Comparison of ENCODE assay signal across 8 cellular contexts in the genomic region with DNA sequence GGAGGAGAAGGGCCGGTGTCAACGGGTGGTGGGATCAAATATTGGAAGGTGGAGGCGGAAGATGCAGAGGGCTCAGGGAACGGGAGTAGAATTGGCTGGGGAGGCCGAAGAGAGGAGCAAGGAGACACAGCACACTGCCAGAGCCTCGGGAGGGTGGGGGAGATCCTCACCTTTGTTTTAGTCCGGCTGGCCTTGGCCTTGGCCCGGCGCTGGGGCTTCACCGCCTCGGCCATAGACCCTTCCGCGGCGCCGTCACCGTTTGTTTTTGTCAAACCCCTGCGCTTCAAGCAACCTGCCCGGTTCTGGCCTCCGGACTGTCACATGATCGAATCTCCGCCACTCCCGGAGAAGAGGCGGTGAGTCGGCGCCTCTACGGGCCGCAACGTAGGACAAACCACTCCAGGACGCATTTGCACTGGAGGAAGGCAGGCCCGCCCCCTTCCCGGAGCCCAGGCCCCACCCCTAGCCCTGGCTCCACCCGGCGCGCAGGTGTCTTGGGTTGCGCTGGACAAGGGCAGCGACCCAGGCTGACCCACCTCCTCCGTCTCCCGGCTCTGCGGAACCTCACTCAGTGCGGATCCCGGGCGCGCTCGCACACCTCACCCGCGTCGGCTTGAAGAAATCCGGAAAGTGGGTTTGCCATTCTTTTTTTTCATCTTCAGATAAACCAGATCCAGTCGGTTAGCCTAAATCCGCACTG. TPM values are rescaled to one million over a fixed set of nuclear protein-coding genes. Genes with fewer than 3 reads are reported as not detected.
DNase-seq lines count a peak whose midpoint lies in the region; ATAC-seq and TF ChIP-seq lines count a peak whose summit lies in the region.

A gene with protein sequence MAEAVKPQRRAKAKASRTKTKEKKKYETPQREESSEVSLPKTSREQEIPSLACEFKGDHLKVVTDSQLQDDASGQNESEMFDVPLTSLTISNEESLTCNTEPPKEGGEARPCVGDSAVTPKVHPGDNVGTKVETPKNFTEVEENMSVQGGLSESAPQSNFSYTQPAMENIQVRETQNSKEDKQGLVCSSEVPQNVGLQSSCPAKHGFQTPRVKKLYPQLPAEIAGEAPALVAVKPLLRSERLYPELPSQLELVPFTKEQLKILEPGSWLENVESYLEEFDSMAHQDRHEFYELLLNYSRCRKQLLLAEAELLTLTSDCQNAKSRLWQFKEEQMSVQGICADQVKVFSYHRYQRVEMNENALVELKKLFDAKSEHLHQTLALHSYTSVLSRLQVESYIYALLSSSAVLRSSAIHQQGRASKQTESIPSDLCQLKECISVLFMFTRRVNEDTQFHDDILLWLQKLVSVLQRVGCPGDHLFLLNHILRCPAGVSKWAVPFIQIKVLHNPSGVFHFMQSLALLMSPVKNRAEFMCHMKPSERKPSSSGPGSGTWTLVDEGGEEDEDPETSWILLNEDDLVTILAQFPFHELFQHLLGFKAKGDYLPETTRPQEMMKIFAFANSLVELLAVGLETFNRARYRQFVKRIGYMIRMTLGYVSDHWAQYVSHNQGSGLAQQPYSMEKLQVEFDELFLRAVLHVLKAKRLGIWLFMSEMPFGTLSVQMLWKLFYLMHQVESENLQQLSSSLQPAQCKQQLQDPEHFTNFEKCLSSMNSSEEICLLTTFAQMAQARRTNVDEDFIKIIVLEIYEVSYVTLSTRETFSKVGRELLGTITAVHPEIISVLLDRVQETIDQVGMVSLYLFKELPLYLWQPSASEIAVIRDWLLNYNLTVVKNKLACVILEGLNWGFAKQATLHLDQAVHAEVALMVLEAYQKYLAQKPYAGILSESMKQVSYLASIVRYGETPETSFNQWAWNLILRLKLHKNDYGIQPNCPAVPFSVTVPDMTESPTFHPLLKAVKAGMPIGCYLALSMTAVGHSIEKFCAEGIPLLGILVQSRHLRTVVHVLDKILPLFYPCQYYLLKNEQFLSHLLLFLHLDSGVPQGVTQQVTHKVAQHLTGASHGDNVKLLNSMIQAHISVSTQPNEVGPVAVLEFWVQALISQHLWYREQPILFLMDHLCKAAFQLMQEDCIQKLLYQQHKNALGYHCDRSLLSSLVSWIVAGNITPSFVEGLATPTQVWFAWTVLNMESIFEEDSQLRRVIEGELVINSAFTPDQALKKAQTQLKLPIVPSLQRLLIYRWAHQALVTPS (N-terminal part only) (minus strand): TSS at position 323 of the 700 bp plus-strand sequence. CDS start 90 bp downstream, at position 233.

- peak within 1 kb of the TSS; percentile 58 for H2BK5ac ChIP-seq in trophoblast cell (ENCODE audit: low read depth, low read length, poor library complexity)

- no peaks in the 10 kb centered on the region for H3K36me3 ChIP-seq in adipocyte (ENCODE audit: control insufficient read depth, insufficient read depth, low read length, severe bottlenecking)
- peaks cover 0 to 12% (median 0%) of the 10 kb centered on the region in 9 donors for H3K36me3 ChIP-seq in heart left ventricle
- H3K36me3 ChIP-seq in trophoblast cell (ENCODE audit: control insufficient read depth in 1 of 2, insufficient read depth in 2 of 2, low read length in 2 of 2), result no peaks in the 10 kb centered on the region
- no peaks in the 10 kb centered on the region for H3K36me3 ChIP-seq in tibial nerve

- H3K18ac ChIP-seq in trophoblast cell (ENCODE audit: low read length), result peak within 1 kb of the TSS; percentile 79

- peak within 1 kb of the TSS; percentile 56 for H3K4ac ChIP-seq in trophoblast cell (ENCODE audit: low read depth, low read length)

- H3K79me2 ChIP-seq in trophoblast cell (ENCODE audit: control insufficient read depth, insufficient read depth, low read length, poor library complexity), result peaks cover 3% of the 10 kb centered on the region

- peaks cover 3% of the 10 kb centered on the region for H3K79me1 ChIP-seq in trophoblast cell (ENCODE audit: low read length)

- no peak within 1 kb of the TSS for H2BK12ac ChIP-seq in trophoblast cell (ENCODE audit: low read length)

- H3K14ac ChIP-seq in trophoblast cell (ENCODE audit: low read length), result peak within 1 kb of the TSS; percentile 85

- H3K27ac ChIP-seq in heart left ventricle (peak within 1 kb of the TSS in 11 of 12 donors; percentile 32 to 80 (median 66)), trophoblast cell (ENCODE audit: low read depth, low read length) (peak within 1 kb of the TSS; percentile 46), tibial nerve (peak within 1 kb of the TSS in 3 of 4 donors; percentile 26 to 76 (median 70))

- H3K4me3 Mint-ChIP-seq in T-cell, result peak within 1 kb of the TSS; percentile 87 to 99 (median 98)

- TF ChIP-seq CTCF in GM13976 (IDR thresholded peaks at IDR 0.05; ENCODE audit: borderline replicate concordance, control extremely low read depth, extremely low read depth, insufficient read depth, missing control alignments) (no peak), heart left ventricle (IDR thresholded peaks at IDR 0.05) (no peak), tibial nerve (IDR thresholded peaks at IDR 0.05) (peak in 1 of 5 experiments; percentile 9)

- H3K27ac Mint-ChIP-seq in T-cell, result peak within 1 kb of the TSS; percentile 92 to 98

- H2BK120ac ChIP-seq in trophoblast cell (ENCODE audit: insufficient read depth, low read length, poor library complexity), result no peak within 1 kb of the TSS

- DNase-seq in GM13976 (ENCODE audit: low spot score) (peak; percentile 96), NCI-H1436 treated with DMSO at 0.1 percent for 48 hours (lab: John Stamatoyannopoulos, UW) (peak; percentile 64), T-cell (peak; percentile 73 to 92 (median 85)), adipocyte (ENCODE audit: low read depth) (peak; percentile 98), heart left ventricle (peak; percentile 95 to 97 (median 96)), trophoblast cell (peak; percentile 95 to 97), tibial nerve (ENCODE audit: low spot score in 2 of 2) (peak; percentile 86 to 93)

- peaks cover 44 to 56% (median 46%) of the 10 kb centered on the region in 3 donors for H3K4me1 Mint-ChIP-seq in T-cell

- intact Hi-C loops in heart left ventricle (cut with DNase I), result loop anchor here in 4 of 10 donors (2.0 to 10.0 kb wide), 5 partner anchors 35 to 300 kb away; a partner anchor contains a TSS

- in situ Hi-C loops in GM13976 (cut with MboI; ENCODE audit: low sequenced_read_pairs, unreplicated experiment), result no loop called here

- H3K9me3 Mint-ChIP-seq in T-cell, result no peaks in the 10 kb centered on the region

- TF ChIP-seq POLR2A in heart left ventricle (IDR thresholded peaks at IDR 0.05), result peak in 1 of 2 donors; percentile 61
- peak in 1 of 2 donors; percentile 52 for TF ChIP-seq POLR2A in tibial nerve (IDR thresholded peaks at IDR 0.05)

- no peaks in the 10 kb centered on the region for H3K9me3 ChIP-seq in adipocyte (ENCODE audit: control insufficient read depth, low read length)
- no peaks in the 10 kb centered on the region for H3K9me3 ChIP-seq in heart left ventricle
- H3K9me3 ChIP-seq in trophoblast cell (ENCODE audit: insufficient read depth, low read depth, low read length), result no peaks in the 10 kb centered on the region
- no peaks in the 10 kb centered on the region for H3K9me3 ChIP-seq in tibial nerve

- H3K36me3 Mint-ChIP-seq in T-cell, result peaks cover 12% of the 10 kb centered on the region

- H2AFZ ChIP-seq in trophoblast cell (ENCODE audit: insufficient read depth, low read length, poor library complexity), result peak within 1 kb of the TSS; percentile 89

- no peaks in the 10 kb centered on the region for H3K27me3 Mint-ChIP-seq in T-cell

- peak within 1 kb of the TSS; percentile 95 for H3K4me3 ChIP-seq in adipocyte (ENCODE audit: low read length)
- peak within 1 kb of the TSS; percentile 52 to 96 (median 80) for H3K4me3 ChIP-seq in heart left ventricle
- H3K4me3 ChIP-seq in trophoblast cell (ENCODE audit: low read depth, low read length), result peak within 1 kb of the TSS; percentile 87
- H3K4me3 ChIP-seq in tibial nerve, result peak within 1 kb of the TSS; percentile 64 to 73 (median 66)

- H4K8ac ChIP-seq in trophoblast cell (ENCODE audit: low read depth, low read length), result peak within 1 kb of the TSS; percentile 88

- no peak within 1 kb of the TSS for H3K23ac ChIP-seq in trophoblast cell (ENCODE audit: low read length)

- peak within 1 kb of the TSS; percentile 80 for H4K12ac ChIP-seq in trophoblast cell (ENCODE audit: low read depth, low read length)

- H3K4me2 ChIP-seq in trophoblast cell (ENCODE audit: low read length), result peak within 1 kb of the TSS; percentile 88

- H3K9ac ChIP-seq in adipocyte (ENCODE audit: low read length) (peak within 1 kb of the TSS; percentile 92), trophoblast cell (ENCODE audit: low read length) (peak within 1 kb of the TSS; percentile 83)

- H3K27me3 ChIP-seq in adipocyte (replicated peaks; ENCODE audit: control insufficient read depth, insufficient read depth, low read length) (no peaks in the 10 kb centered on the region), heart left ventricle (no peaks in the 10 kb centered on the region), trophoblast cell (ENCODE audit: insufficient read depth, low read length) (no peaks in the 10 kb centered on the region), tibial nerve (no peaks in the 10 kb centered on the region)

- TF ChIP-seq EP300 in tibial nerve (IDR thresholded peaks at IDR 0.05), result peak in 1 of 2 donors; percentile 88

- H4K91ac ChIP-seq in trophoblast cell (ENCODE audit: low read depth, low read length), result peak within 1 kb of the TSS; percentile 37

- peak; percentile 96 for ATAC-seq in HG02852 (IDR thresholded peaks at IDR 0.05; ENCODE audit: unreplicated experiment)
- peak; percentile 92 to 98 (median 96) for ATAC-seq in T-cell (replicated peaks in 1 of 4)
- ATAC-seq in heart left ventricle, result peak; percentile 99 to 100 (median 100)

- 0 to 1% (median 1%) methylated on average over 45 to 50 of the region's 50 CpGs for WGBS in heart left ventricle, 4 donors
- WGBS in trophoblast cell (ENCODE audit: extremely low coverage, insufficient coverage, insufficient read length), result no CpG with 5 or more reads among the region's 50 CpGs
- WGBS in tibial nerve, 2 donors, result 0 to 2% methylated on average over 32 to 35 of the region's 50 CpGs

- no peak within 1 kb of the TSS for H2AK5ac ChIP-seq in trophoblast cell (ENCODE audit: low read length)

- POLR2A ChIA-PET in T-cell (lab: Charles Lee), result no interaction called here

- CTCF ChIA-PET in T-cell (lab: Charles Lee), result no interaction called here

- peaks cover 26% of the 10 kb centered on the region for H3K4me1 ChIP-seq in adipocyte (ENCODE audit: control insufficient read depth, insufficient read depth, low read length)
- H3K4me1 ChIP-seq in heart left ventricle, result peaks cover 0 to 40% (median 16%) of the 10 kb centered on the region in 12 donors
- H3K4me1 ChIP-seq in trophoblast cell (ENCODE audit: control insufficient read depth in 1 of 2, insufficient read depth in 2 of 2, low read length in 2 of 2), result no peaks in the 10 kb centered on the region
- peaks cover 0 to 42% (median 6%) of the 10 kb centered on the region in 4 donors for H3K4me1 ChIP-seq in tibial nerve

RNA-seq across cellular contexts. Expression of the gene that starts here (rescaled TPM):
- total RNA-seq in T-cell (10 to 100 TPM; 39.2 to 54.4 (median 42.6) TPM), heart left ventricle (10 to 100 TPM; 14.4 to 37.8 (median 23.8) TPM), tibial nerve (10 to 100 TPM; 26.1 to 48.3 (median 40.6) TPM)
- polyA plus RNA-seq in heart left ventricle, result 10 to 100 TPM in 1 of 2 donors, 1 to 10 TPM in 1; 7.9 to 10.3 TPM
- 6.3 and 7.3 TPM in 2 replicates for polyA plus RNA-seq in trophoblast cell (2013)

Comparison
In these comparisons a context has a peak if more than half of its experiments do, and no peak if none do; other contexts are left out.
1. Peak in every context shown above with its lines: DNase-seq, ATAC-seq, H3K4me3 ChIP-seq and H3K27ac ChIP-seq.